Comparison of ENCODE assay signal across 21 cellular contexts in the genomic region with DNA sequence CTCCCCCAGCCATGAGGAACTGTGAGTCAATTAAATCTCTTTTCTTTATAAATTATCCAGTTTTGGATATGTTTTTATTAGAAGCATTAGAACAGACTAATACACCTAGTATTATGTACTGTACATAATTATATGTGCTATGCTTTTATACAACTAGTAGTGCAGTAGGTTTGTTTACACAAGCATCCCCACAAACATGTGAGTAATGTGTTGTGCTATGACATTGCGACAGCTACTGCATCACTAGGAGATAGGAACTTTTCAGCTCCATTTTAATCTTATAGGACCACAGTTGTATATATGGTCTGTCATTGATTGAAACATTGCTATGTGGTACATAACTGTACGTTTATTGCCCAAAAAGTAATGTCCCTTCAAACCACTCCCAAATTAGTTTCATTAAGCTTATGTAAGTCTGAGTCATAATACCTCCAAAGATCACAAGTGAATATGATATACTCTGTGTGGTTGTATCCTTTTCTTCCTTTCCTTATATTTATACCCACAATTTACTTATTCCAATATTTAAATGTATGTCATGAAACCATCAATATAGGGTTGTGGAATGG.
DNase-seq lines count a peak whose midpoint lies in the region; ATAC-seq and TF ChIP-seq lines count a peak whose summit lies in the region.
"Had no signal": no experiment of that assay in that cellular context is flagged by ENCODE, and none has a peak within 500 bp of the region (broad histone marks: within the 10 kb centered on the region; RNA-seq: fewer than 3 reads in every experiment).

No MANE protein-coding gene starts in this region.

- no peak for TF ChIP-seq POLR2A in spleen (IDR thresholded peaks at IDR 0.05)

- TF ChIP-seq CTCF in fibroblast of mammary gland (conservative IDR thresholded peaks at IDR 0.05; ENCODE audit: control insufficient read depth, insufficient read depth, low read depth, low read length) (no peak), spleen (IDR thresholded peaks at IDR 0.05 in 8 of 11, conservative IDR thresholded peaks at IDR 0.05 in 3 of 11) (no peak)

- DNase-seq in DMS53 (lab: John Stamatoyannopoulos, UW) (peak; percentile 17), DMS53 treated with DMSO at 0.1 percent for 48 hours (lab: John Stamatoyannopoulos, UW; ENCODE audit: unreplicated experiment) (no peak), adipocyte (ENCODE audit: low read depth) (peak; percentile 40), fibroblast of mammary gland (ENCODE audit: low read depth) (peak; percentile 2), renal cortical epithelial cell (ENCODE audit: low read depth) (peak; percentile 15), spleen (no peak), sciatic nerve (ENCODE audit: low spot score) (no peak), left lobe of liver (ENCODE audit: low spot score) (no peak)
- DNase-seq: ACHN; Caco-2; CD4-positive, alpha-beta T cell; Kasumi-1; MG63; NCI-H1417; NCI-H1694 treated with DMSO at 0.1 percent for 48 hours; NCI-H2081 treated with DMSO at 0.1 percent for 48 hours; NCI-H2171 treated with DMSO at 0.1 percent for 48 hours; NCI-H526; Right ventricle myocardium superior had no signal

- H3K4me1 ChIP-seq in adipocyte (ENCODE audit: control insufficient read depth, insufficient read depth, low read length): no peaks in the 10 kb centered on the region
- no peaks in the 10 kb centered on the region for H3K4me1 ChIP-seq in spleen
- H3K4me1 ChIP-seq: BLaER1, Caco-2 had no signal

- ATAC-seq in sciatic nerve: no peak
- ATAC-seq in left lobe of liver: no peak

- intact Hi-C loops in spleen (cut with DNase I; ENCODE audit: low total_unique reads) (no loop called here), sciatic nerve (cut with DNase I) (no loop called here)

- H3K4me3 ChIP-seq in adipocyte (ENCODE audit: low read length) (no peak overlapping the region), fibroblast of mammary gland (ENCODE audit: control insufficient read depth, low read depth, low read length) (no peak overlapping the region), spleen (no peak overlapping the region)
- H3K4me3 ChIP-seq: BLaER1, MG63 had no signal

- peaks cover 2% of the 10 kb centered on the region for H3K9me3 ChIP-seq in adipocyte (ENCODE audit: control insufficient read depth, low read length)
- peaks cover 0 to 20% (median 18%) of the 10 kb centered on the region in 8 donors for H3K9me3 ChIP-seq in spleen
- H3K9me3 ChIP-seq: Caco-2, MG63 had no signal

- 80 to 93% (median 83%) methylated on average over 2 of the region's 2 CpGs for WGBS in spleen, 5 donors

- H3K27ac ChIP-seq in spleen: no peak overlapping the region
- H3K27ac ChIP-seq: 22Rv1, BLaER1 had no signal

- H3K9ac ChIP-seq in adipocyte (ENCODE audit: low read length): no peak overlapping the region
- H3K9ac ChIP-seq: BLaER1 had no signal

- no peaks in the 10 kb centered on the region for H3K36me3 ChIP-seq in adipocyte (ENCODE audit: control insufficient read depth, insufficient read depth, low read length, severe bottlenecking)
- no peaks in the 10 kb centered on the region for H3K36me3 ChIP-seq in spleen
- H3K36me3 ChIP-seq: BLaER1, MG63 had no signal

- H3K27me3 ChIP-seq in adipocyte (replicated peaks; ENCODE audit: control insufficient read depth, insufficient read depth, low read length) (no peaks in the 10 kb centered on the region), spleen (replicated peaks in 1 of 7) (no peaks in the 10 kb centered on the region)
- H3K27me3 ChIP-seq: BLaER1, MG63 had no signal

Comparison
In these comparisons a context has a peak if more than half of its experiments do, and no peak if none do; other contexts are left out.
1. DNase-seq: peak in DMS53 (single experiment), adipocyte (single experiment), fibroblast of mammary gland (single experiment) and renal cortical epithelial cell (single experiment); none in DMS53 treated with DMSO at 0.1 percent for 48 hours (single experiment), spleen (single experiment), sciatic nerve (single experiment) and left lobe of liver (single experiment).